ENCODE assay signal across 18 cellular contexts in the genomic region with DNA sequence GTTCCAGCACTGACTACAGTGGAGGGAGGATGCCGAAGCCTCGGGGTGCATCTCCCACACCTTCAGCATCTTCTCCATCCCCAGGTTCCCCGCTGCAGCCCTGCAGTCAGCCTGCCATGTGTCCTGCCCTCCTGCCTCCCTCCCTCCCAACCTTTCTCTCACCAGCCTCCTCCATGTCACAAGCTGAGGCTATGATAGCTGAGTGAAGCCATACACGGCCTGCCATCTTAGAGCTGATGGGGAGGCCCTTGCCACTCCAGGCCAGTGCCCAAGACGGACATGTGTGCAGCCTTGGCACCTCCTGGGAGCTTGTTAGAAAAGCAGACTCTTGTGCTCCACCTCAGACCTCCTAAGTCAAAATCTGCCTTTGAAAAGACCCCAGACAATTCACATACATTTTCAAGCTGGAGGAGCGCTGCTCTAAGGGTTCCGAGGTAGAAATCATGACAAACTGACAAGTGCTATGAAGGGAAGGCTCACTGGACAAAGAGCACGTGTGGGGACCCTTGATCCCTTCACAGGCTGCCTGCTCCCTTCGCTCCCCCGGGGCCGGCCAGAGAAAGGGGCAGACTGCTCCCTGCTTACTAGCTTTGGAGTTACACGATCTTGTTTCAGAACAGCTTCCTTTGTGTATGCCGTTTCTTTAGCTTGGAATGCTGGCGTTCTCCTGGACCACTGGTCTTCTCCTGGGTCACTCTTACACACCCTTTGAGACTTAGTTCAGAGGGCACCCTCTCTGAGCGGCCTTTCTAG.
DNase-seq lines count a peak whose midpoint lies in the region; ATAC-seq, FAIRE-seq and TF ChIP-seq lines count a peak whose summit lies in the region.
"Had no signal": no experiment of that assay in that cellular context is flagged by ENCODE, and none has a peak within 500 bp of the region (broad histone marks: within the 10 kb centered on the region; RNA-seq: fewer than 3 reads in every experiment).

No MANE protein-coding gene starts in this region.

- no peak for TF ChIP-seq CTCF in HFFc6 (IDR thresholded peaks at IDR 0.05)
- TF ChIP-seq CTCF in kidney (IDR thresholded peaks at IDR 0.05; ENCODE audit: borderline replicate concordance, extremely low read depth, insufficient read depth) = no peak

- H3K27me3 ChIP-seq in aorta (ENCODE audit: control insufficient read depth in 1 of 2, insufficient read depth in 2 of 2, low read length in 1 of 2) = no peaks in the 10 kb centered on the region

- peaks cover 20% of the 10 kb centered on the region for H3K36me3 Mint-ChIP-seq in HFFc6 (ENCODE audit: low read depth)

- intact Hi-C loops in kidney (cut with DNase I) (no loop called here), aorta (cut with DNase I) (no loop called here)

- H3K4me1 Mint-ChIP-seq in HFFc6 (ENCODE audit: low read depth) = peaks cover 30% of the 10 kb centered on the region

- no peak overlapping the region for H3K9ac ChIP-seq in kidney (ENCODE audit: low read length in 2 of 2)

- H3K9me3 ChIP-seq in kidney (ENCODE audit: control insufficient read depth in 1 of 2, low read length in 2 of 2) (no peaks in the 10 kb centered on the region), aorta (ENCODE audit: control insufficient read depth, low read length) (no peaks in the 10 kb centered on the region)

- H3K4me3 Mint-ChIP-seq in HFFc6 = no peak overlapping the region

- ATAC-seq in aorta (ENCODE audit: low FRiP score) = no peak
- ATAC-seq in esophagus mucosa = no peak

- H3K36me3 ChIP-seq in kidney (ENCODE audit: control insufficient read depth in 1 of 2, insufficient read depth in 2 of 2, low read length in 2 of 2) (no peaks in the 10 kb centered on the region), aorta (ENCODE audit: control insufficient read depth in 1 of 2, insufficient read depth in 2 of 2, low read length in 1 of 2) (no peaks in the 10 kb centered on the region)

- peaks cover 13% of the 10 kb centered on the region for H3K9me3 Mint-ChIP-seq in HFFc6

- FAIRE-seq in kidney (lab: Jason Lieb, UNC) = no peak
- FAIRE-seq: GM18507 had no signal

- peaks cover 1% of the 10 kb centered on the region for H3K27me3 Mint-ChIP-seq in HFFc6 (ENCODE audit: insufficient read depth)

- H3K4me3 ChIP-seq in kidney (ENCODE audit: low read length in 2 of 2) = no peak overlapping the region
- H3K4me3 ChIP-seq in aorta (ENCODE audit: low read length in 2 of 2) = no peak overlapping the region

- peak; percentile 26 for DNase-seq in NCI-H82 (lab: John Stamatoyannopoulos, UW)
- DNase-seq in NCI-H82 treated with DMSO at 0.1 percent for 48 hours (lab: John Stamatoyannopoulos, UW; ENCODE audit: unreplicated experiment) = no peak
- no peak for DNase-seq in HFFc6
- peak; percentile 49 for DNase-seq in kidney
- DNase-seq in aorta = peak; percentile 23 to 64
- DNase-seq in LoVo (ENCODE audit: low spot score) = no peak
- DNase-seq in kidney glomerular epithelial cell (lab: John Stamatoyannopoulos, UW) = no peak
- DNase-seq: GDM1; Kasumi-1; NCI-H1048; NCI-H1417 treated with DMSO at 0.1 percent for 48 hours; NCI-H187; NCI-H446 treated with DMSO at 0.1 percent for 48 hours; NCI-H526 treated with DMSO at 0.1 percent for 48 hours; NK-92 treated with Interleukin-12 subunit alpha and Interleukin-12 subunit beta, amount 100 ng/mL, for 24 hours had no signal

- H3K27ac Mint-ChIP-seq in HFFc6 = peak overlapping the region; percentile 12; the same call in 1 of the 2 replicates

- H3K4me1 ChIP-seq in kidney (ENCODE audit: control insufficient read depth in 1 of 2, insufficient read depth in 1 of 2, low read depth in 1 of 2, low read length in 2 of 2) = peaks cover 0 to 6% of the 10 kb centered on the region in 2 donors
- H3K4me1 ChIP-seq in aorta (ENCODE audit: control insufficient read depth in 1 of 2, insufficient read depth in 2 of 2, low read length in 2 of 2) = no peaks in the 10 kb centered on the region

- WGBS in aorta, 2 donors = 90% methylated on average over 15 of the region's 15 CpGs

- H3K27ac ChIP-seq in kidney (ENCODE audit: low read depth in 2 of 2, low read length in 2 of 2) (no peak overlapping the region), aorta (ENCODE audit: low read depth in 1 of 2, low read length in 2 of 2) (no peak overlapping the region)
- H3K27ac ChIP-seq: 22Rv1 had no signal

Comparison
In these comparisons a context has a peak if more than half of its experiments do, and no peak if none do; other contexts are left out.
1. DNase-seq: peak in NCI-H82 (single experiment), kidney (single experiment) and aorta (2 of 2); none in NCI-H82 treated with DMSO at 0.1 percent for 48 hours (single experiment), HFFc6 (single experiment), LoVo (single experiment) and kidney glomerular epithelial cell (single experiment).